In the genomic region with DNA sequence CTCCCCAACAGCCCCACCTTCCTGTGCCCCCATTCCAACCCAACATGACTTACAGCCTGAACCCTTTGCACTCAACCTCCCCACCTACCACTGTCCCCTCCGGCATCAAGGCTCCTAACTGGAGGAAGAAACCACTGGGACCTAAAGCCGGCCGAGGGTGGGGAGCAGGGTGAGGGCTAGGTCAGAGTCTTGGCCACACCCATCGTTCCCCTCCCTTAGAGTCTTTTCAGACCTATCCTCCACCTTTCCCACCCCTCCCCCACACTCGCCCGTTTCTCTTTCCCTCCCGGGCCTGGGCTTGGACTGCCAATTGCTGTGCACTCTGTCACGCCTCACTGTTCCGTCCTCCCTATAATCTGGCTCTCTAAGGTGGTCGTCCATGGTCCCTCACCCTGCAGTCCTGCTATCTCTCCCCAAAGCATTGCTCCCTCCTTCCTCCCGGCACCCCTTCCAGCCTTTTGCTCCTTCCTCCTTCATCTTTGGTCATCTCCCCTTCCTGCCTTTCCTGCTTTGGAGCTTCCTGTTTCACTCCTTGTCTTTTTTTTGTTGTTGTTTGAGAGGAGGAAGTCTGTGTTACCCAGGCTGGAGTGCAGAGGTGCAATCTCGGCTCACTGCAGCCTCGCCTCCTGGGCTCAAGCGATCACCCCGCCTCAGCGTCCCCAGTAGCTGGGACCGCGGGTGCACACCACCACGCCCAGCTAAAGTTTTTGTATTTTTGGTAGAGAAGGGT, we compare ENCODE assay signal across 9 cellular contexts. TPM values are rescaled to one million over a fixed set of nuclear protein-coding genes. Genes with fewer than 3 reads are reported as not detected.
A peak's percentile ranks its signal among the peaks of the same experiment; 100 is the strongest.
DNase-seq lines count a peak whose midpoint lies in the region; ATAC-seq and TF ChIP-seq lines count a peak whose summit lies in the region.
"Had no signal": no experiment of that assay in that cellular context is flagged by ENCODE, and none has a peak within 500 bp of the region (broad histone marks: within the 10 kb centered on the region; RNA-seq: fewer than 3 reads in every experiment).

No MANE protein-coding gene starts in this region.

- intact Hi-C loops in sigmoid colon (cut with DNase I): loop anchor here (5.0 kb wide), 2 partner anchors 39 to 79 kb away; no protein-coding TSS in a partner anchor

- peak in 1 of 2 donors; percentile 31 for TF ChIP-seq POLR2A in sigmoid colon (IDR thresholded peaks at IDR 0.05)

- DNase-seq in SIG-M5 treated with dmso at 0.1 percent for 504 hours (lab: John Stamatoyannopoulos, UW; ENCODE audit: unreplicated experiment) (peak; percentile 48), SIG-M5 (lab: John Stamatoyannopoulos, UW) (no peak), RWPE2 (ENCODE audit: low spot score) (no peak), germinal center (ENCODE audit: low spot score) (peak; percentile 18), sigmoid colon (no peak), NCI-H226 (no peak), superior temporal gyrus (ENCODE audit: extremely low spot score) (no peak), COR-L47 (lab: John Stamatoyannopoulos, UW) (no peak)

- H3K4me1 ChIP-seq in RWPE2 (ENCODE audit: insufficient read depth, poor library complexity, severe bottlenecking): peaks cover 23% of the 10 kb centered on the region
- peaks cover 0 to 34% (median 25%) of the 10 kb centered on the region in 4 donors for H3K4me1 ChIP-seq in sigmoid colon

- WGBS in sigmoid colon, 2 donors: 4 to 8% methylated on average over 19 of the region's 19 CpGs

- TF ChIP-seq CTCF in RWPE2 (IDR thresholded peaks at IDR 0.05; ENCODE audit: poor library complexity, severe bottlenecking) (no peak), sigmoid colon (IDR thresholded peaks at IDR 0.05) (no peak)

- H3K27ac ChIP-seq in RWPE2 (ENCODE audit: poor library complexity, severe bottlenecking): peak overlapping the region; percentile 86
- H3K27ac ChIP-seq in sigmoid colon: peak overlapping the region in 2 of 4 donors; percentile 18 to 37
- H3K27ac ChIP-seq: SK-N-MC had no signal

- peak overlapping the region; percentile 71 for H3K4me3 ChIP-seq in RWPE2 (ENCODE audit: severe bottlenecking)
- H3K4me3 ChIP-seq in sigmoid colon: peak overlapping the region in 3 of 4 donors; percentile 9 to 23 (median 23)
- H3K4me3 ChIP-seq: SK-N-MC had no signal

- H3K27me3 ChIP-seq in RWPE2 (ENCODE audit: insufficient read depth, poor library complexity, severe bottlenecking) (no peaks in the 10 kb centered on the region), sigmoid colon (peaks cover 28 to 66% (median 55%) of the 10 kb centered on the region in 3 donors)

- peaks cover 31% of the 10 kb centered on the region for H3K36me3 ChIP-seq in RWPE2 (ENCODE audit: low read depth)
- peaks cover 0 to 17% (median 8%) of the 10 kb centered on the region in 4 donors for H3K36me3 ChIP-seq in sigmoid colon

- no peak for TF ChIP-seq EP300 in sigmoid colon (IDR thresholded peaks at IDR 0.05)

- H3K9me3 ChIP-seq in RWPE2 (ENCODE audit: severe bottlenecking) (no peaks in the 10 kb centered on the region), sigmoid colon (no peaks in the 10 kb centered on the region)

- ATAC-seq in RWPE2 (ENCODE audit: low read depth): peak; percentile 44

RNA-seq across cellular contexts. Expression of gene CLDN7, which starts 1.0 kb away (rescaled TPM):
- 1 to 10 TPM in 3 of 4 donors, not detected in 1; 1.1 to 2.6 (median 1.9) TPM for total RNA-seq in sigmoid colon
- 100 to 1,000 TPM; 181 to 963 (median 332) TPM for polyA plus RNA-seq in sigmoid colon

RNA-seq across cellular contexts. Expression of gene ELP5, which starts 11.2 kb away (rescaled TPM):
- 10 to 100 TPM; 28.4 to 40.0 (median 34.2) TPM for total RNA-seq in sigmoid colon
- polyA plus RNA-seq in sigmoid colon: 10 to 100 TPM; 32.4 to 70.9 (median 42.9) TPM

RNA-seq across cellular contexts. Expression of gene CTDNEP1, which starts 11.7 kb away (rescaled TPM):
- total RNA-seq in sigmoid colon: 10 to 100 TPM; 43.9 to 76.4 (median 53.0) TPM
- 100 to 1,000 TPM in 1 of 3 donors, 10 to 100 TPM in 2; 80.2 to 110 (median 82.9) TPM for polyA plus RNA-seq in sigmoid colon

RNA-seq across cellular contexts. Expression of gene SLC2A4, which starts 18.3 kb away (rescaled TPM):
- total RNA-seq in sigmoid colon: 100 to 1,000 TPM in 2 of 4 donors, 10 to 100 TPM in 2; 72.9 to 127 (median 94.7) TPM
- 1 to 10 TPM in 2 of 3 donors, under 1 TPM in 1; 0.60 to 7.9 (median 2.8) TPM for polyA plus RNA-seq in sigmoid colon

RNA-seq across cellular contexts. Expression of gene GABARAP, which starts 21.0 kb away (rescaled TPM):
- total RNA-seq in sigmoid colon: 100 to 1,000 TPM; 147 to 645 (median 552) TPM
- polyA plus RNA-seq in sigmoid colon: 1,000 to 10,000 TPM in 2 of 3 donors, 100 to 1,000 TPM in 1; 572 to 1,215 (median 1,036) TPM

Comparison
In these comparisons a context has a peak if more than half of its experiments do, and no peak if none do; other contexts are left out.
1. DNase-seq: peak in SIG-M5 treated with dmso at 0.1 percent for 504 hours (single experiment) and germinal center (single experiment); none in SIG-M5 (single experiment), RWPE2 (single experiment), sigmoid colon (single experiment), NCI-H226 (single experiment), superior temporal gyrus (single experiment) and COR-L47 (single experiment).